In the genomic region with DNA sequence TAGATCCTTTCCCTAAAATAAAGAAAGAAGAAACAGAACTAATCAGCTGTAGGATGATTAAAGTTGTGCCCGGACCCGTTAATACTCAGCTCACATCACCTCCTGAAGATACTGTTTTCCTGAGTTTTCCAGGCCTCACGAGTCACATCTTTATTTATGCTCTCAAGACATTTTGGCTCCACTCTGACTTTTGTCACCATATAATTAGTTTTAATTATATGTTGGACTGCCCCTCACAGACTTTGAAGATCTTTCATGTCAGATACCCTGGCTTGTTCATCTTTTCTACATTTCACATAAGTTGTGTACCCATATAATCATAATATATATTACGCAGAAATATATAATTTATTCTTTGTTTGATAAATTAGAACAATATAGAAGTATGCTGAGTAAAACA, we compare ENCODE assay signal across 25 cellular contexts.
"Had no signal": no experiment of that assay in that cellular context is flagged by ENCODE, and none has a peak within 500 bp of the region (broad histone marks: within the 10 kb centered on the region; RNA-seq: fewer than 3 reads in every experiment).

No MANE protein-coding gene starts in this region.

- ATAC-seq: left colon; left lung; lower lobe of right lung; naive thymus-derived CD8-positive, alpha-beta T cell; pancreas; right cardiac atrium; sciatic nerve; stimulated activated naive B cell treated with anti-CD40 and anti-IgM and Interleukin-4, amounts not matched to agents 10 μg/mL and 1 μg/mL and 100 μg/mL, for 72 hours had no signal

- H3K27me3 ChIP-seq: left lung, pancreas, suprapubic skin, tibial nerve had no signal

- DNase-seq: hypothalamus; immature natural killer cell; kidney; left colon; left lung; lower lobe of right lung; mammary epithelial cell; mesenchymal stem cell; naive thymus-derived CD8-positive, alpha-beta T cell; nucleus accumbens; pancreas; posterior cingulate gyrus; retina; right cardiac atrium; stimulated activated CD4-positive, alpha-beta T cell treated with anti-CD3 and anti-CD28 coated beads, Interleukin-12 subunit alpha, Interleukin-12 subunit beta, amount 100 ng/mL, for 4 hours; stimulated activated CD4-positive, alpha-beta T cell treated with anti-CD3 and anti-CD28 coated beads, Interleukin-15, amount 100 ng/mL, for 24 hours; stimulated activated CD4-positive, alpha-beta T cell treated with anti-CD3 and anti-CD28 coated beads, Interleukin-2, amount 100 ng/mL, for 24 hours; stimulated activated CD4-positive, alpha-beta T cell treated with anti-CD3 and anti-CD28 coated beads, Interleukin-4, amount 100 ng/mL, for 1 hour; stimulated activated naive B cell treated with anti-CD40 and anti-IgM and Interleukin-4, amounts not matched to agents 10 μg/mL and 1 μg/mL and 100 μg/mL, for 72 hours had no signal

- H3K4me1 ChIP-seq: left lung, lower lobe of right lung, pancreas, prostate gland, suprapubic skin, tibial nerve had no signal

- H3K36me3 ChIP-seq: pancreas, prostate gland had no signal

- H3K4me3 ChIP-seq: left lung, lower lobe of right lung, pancreas, prostate gland, skin epidermis, suprapubic skin, thoracic aorta, tibial nerve had no signal

- H3K9me3 ChIP-seq: left lung, lower lobe of right lung, pancreas, prostate gland, suprapubic skin, thoracic aorta, tibial nerve had no signal

- H3K27ac ChIP-seq: left lung, lower lobe of right lung, pancreas, prostate gland, skin epidermis, suprapubic skin, tibial nerve had no signal
